Comparison of ENCODE assay signal across 32 cellular contexts in genomic region chr5:151420127-151420526, GRCh38.
"Had no signal": no experiment of that assay in that cellular context is flagged by ENCODE, and none has a peak within 500 bp of the region (broad histone marks: within the 10 kb centered on the region; RNA-seq: fewer than 3 reads in every experiment).

No MANE protein-coding gene starts in this region.

- H3K36me3 ChIP-seq: adrenal gland, ascending aorta, brain microvascular endothelial cell, breast epithelium, cardiac muscle cell had no signal

- H3K9me3 ChIP-seq: adrenal gland had no signal

- H3K27me3 ChIP-seq: adrenal gland, ascending aorta, body of pancreas, brain microvascular endothelial cell, breast epithelium, cardiac muscle cell had no signal

- H3K4me3 ChIP-seq: adrenal gland, ascending aorta, body of pancreas, breast epithelium, cardiac muscle cell had no signal

- H3K4me1 ChIP-seq: adrenal gland, ascending aorta, body of pancreas, breast epithelium had no signal

- ATAC-seq: activated naive CD4-positive, alpha-beta T cell treated with anti-CD3 and anti-CD28 coated beads, Interleukin-2, amount 50 U/mL, for 72 hours; activated naive CD8-positive, alpha-beta T cell treated with anti-CD3 and anti-CD28 coated beads, Interleukin-2, amount 50 U/mL, for 24 hours; activated T-cell treated with anti-CD3 and anti-CD28 coated beads, Interleukin-2, amount 50 U/mL, for 4 hours; activated T-cell treated with anti-CD3 and anti-CD28 coated beads, Interleukin-2, amount 50 U/mL, for 72 hours; activated T-helper 17 cell treated with anti-CD3 and anti-CD28 coated beads, Interleukin-2, amount 50 U/mL, for 72 hours; body of pancreas had no signal

- DNase-seq: activated effector memory CD4-positive, alpha-beta T cell treated with anti-CD3 and anti-CD28 coated beads, Interleukin-2, amount 50 U/mL, for 16 hours; activated effector memory CD4-positive, alpha-beta T cell treated with Interleukin-2 at 50 U/mL for 16 hours; activated gamma-delta T cell; activated gamma-delta T cell treated with Interleukin-2 at 50 U/mL for 16 hours; activated naive CD4-positive, alpha-beta T cell; activated naive CD4-positive, alpha-beta T cell treated with anti-CD3 and anti-CD28 coated beads for 36 hours; activated naive CD4-positive, alpha-beta T cell treated with anti-CD3 and anti-CD28 coated beads, Interleukin-2, amount 10 ng/mL, durations not matched to agents 7 days and 5 days; activated naive CD4-positive, alpha-beta T cell treated with anti-CD3 and anti-CD28 coated beads, Interleukin-2, amount 50 U/mL, for 16 hours; activated naive CD4-positive, alpha-beta T cell treated with Interleukin-2 at 50 U/mL for 16 hours; activated naive CD8-positive, alpha-beta T cell treated with anti-CD3 and anti-CD28 coated beads for 36 hours; activated naive CD8-positive, alpha-beta T cell treated with anti-CD3 and anti-CD28 coated beads, Interleukin-2, amount 10 ng/mL, durations not matched to agents 7 days and 5 days; activated naive CD8-positive, alpha-beta T cell treated with anti-CD3 and anti-CD28 coated beads, Interleukin-2, amount 50 U/mL, for 24 hours; activated T-cell treated with anti-CD3 and anti-CD28 coated beads, Interleukin-2, amount 50 U/mL, for 1 hour; activated T-cell treated with anti-CD3 and anti-CD28 coated beads, Interleukin-2, amount 50 U/mL, for 24 hours; activated T-cell treated with anti-CD3 and anti-CD28 coated beads, Interleukin-2, amount 50 U/mL, for 4 hours; activated T-cell treated with anti-CD3 and anti-CD28 coated beads, Interleukin-2, amount 50 U/mL, for 48 hours; activated T-cell treated with anti-CD3 and anti-CD28 coated beads, Interleukin-2, amount 50 U/mL, for 72 hours; adrenal gland; amniotic stem cell; amygdala; anterior cingulate cortex; aorta; body of pancreas; brain microvascular endothelial cell; caudate nucleus; central memory CD4-positive, alpha-beta T cell; cerebellar nuclear complex had no signal

- H3K27ac ChIP-seq: adrenal gland, ascending aorta, body of pancreas, brain microvascular endothelial cell, breast epithelium, cardiac muscle cell had no signal
